Comparison of ENCODE assay signal across 7 cellular contexts in the genomic region with DNA sequence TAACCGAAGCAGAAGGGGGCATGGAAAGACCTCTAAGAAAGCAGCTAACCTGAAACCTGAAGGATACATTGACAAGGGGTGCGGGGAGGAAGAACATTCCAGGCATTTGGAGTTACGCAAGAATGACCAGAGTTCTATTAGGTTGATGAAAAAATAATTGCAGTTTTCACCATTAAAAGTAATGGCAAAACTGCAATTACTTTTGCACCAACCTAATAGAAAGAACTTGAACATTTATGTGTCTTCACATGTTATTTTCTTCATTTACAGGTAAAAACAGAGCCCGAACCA.
"Had no signal": no experiment of that assay in that cellular context is flagged by ENCODE, and none has a peak within 500 bp of the region (broad histone marks: within the 10 kb centered on the region; RNA-seq: fewer than 3 reads in every experiment).

No MANE protein-coding gene starts in this region.

- FAIRE-seq: H54, HTR-8/SVneo had no signal

- H3K9me3 Mint-ChIP-seq: H9 had no signal

- H3K27ac ChIP-seq: GM23248 had no signal

- H3K4me3 ChIP-seq: GM23248 had no signal

- DNase-seq: GM23248, GOT3, H9, HCEC 1CT, KG1 had no signal

- H3K9ac ChIP-seq: GM23248 had no signal

- H3K4me3 Mint-ChIP-seq: H9 had no signal

- H2AFZ ChIP-seq: GM23248 had no signal

- H3K27ac Mint-ChIP-seq: H9 had no signal
